ENCODE assay signal across 35 cellular contexts in genomic region chr3:95237783-95238182, GRCh38.
DNase-seq lines count a peak whose midpoint lies in the region; ATAC-seq, FAIRE-seq and TF ChIP-seq lines count a peak whose summit lies in the region.
"Had no signal": no experiment of that assay in that cellular context is flagged by ENCODE, and none has a peak within 500 bp of the region (broad histone marks: within the 10 kb centered on the region; RNA-seq: fewer than 3 reads in every experiment).

No MANE protein-coding gene starts in this region.

- H3K9ac ChIP-seq in HepG2 (ENCODE audit: insufficient read depth, low read depth, low read length) (no peak overlapping the region), OCI-LY3 (ENCODE audit: low read length) (no peak overlapping the region), H1 (replicated peaks in 1 of 4; ENCODE audit: extremely low read depth in 1 of 4, low read depth in 3 of 4, low read length in 3 of 4) (no peak overlapping the region)
- H3K9ac ChIP-seq: BLaER1; BLaER1 treated with 17β-estradiol and CSF1 and Interleukin-3, amounts not matched to agents 10 nM and 100 nM had no signal

- no peak overlapping the region for H2BK15ac ChIP-seq in H1 (ENCODE audit: low read length)

- no peak for DNase-seq in HepG2 (ENCODE audit: low spot score)
- no peak for DNase-seq in right lobe of liver
- no peak for DNase-seq in PC-9
- no peak for DNase-seq in H1 (ENCODE audit: low read depth in 1 of 2, low spot score in 2 of 2)
- no peak for DNase-seq in AG08396 (ENCODE audit: low spot score)
- DNase-seq in Kasumi-1 (lab: John Stamatoyannopoulos, UW), result no peak
- DNase-seq: 8988T; ACHN; AML-193; BE2C; C1 segment of cervical spinal cord; Caco-2; Calu3; CD4-positive, alpha-beta memory T cell; CD4-positive, alpha-beta T cell; CD4-positive, CD25-positive, alpha-beta regulatory T cell; CD8-positive, alpha-beta memory T cell; CD8-positive, alpha-beta T cell; COR-L47; DMS 273 treated with DMSO at 0.1 percent for 48 hours; DMS153; DMS53; DMS79; DMS79 treated with DMSO at 0.1 percent for 48 hours; DND-41; EL had no signal

- no peak overlapping the region for H3K14ac ChIP-seq in H1 (ENCODE audit: insufficient read length)

- no peaks in the 10 kb centered on the region for H3K79me1 ChIP-seq in H1 (ENCODE audit: low read depth, low read length)

- FAIRE-seq in HepG2 (lab: Jason Lieb, UNC) (no peak), H1 (lab: Jason Lieb, UNC) (no peak)
- FAIRE-seq: A204.1, A549, D721Med had no signal

- H3K79me2 ChIP-seq in HepG2 (ENCODE audit: insufficient read depth, low read length) (no peaks in the 10 kb centered on the region), OCI-LY3 (ENCODE audit: low read length) (no peaks in the 10 kb centered on the region), PC-9 (ENCODE audit: low read depth) (no peaks in the 10 kb centered on the region), H1 (ENCODE audit: control insufficient read depth in 1 of 2, insufficient read depth in 2 of 2, low read length in 2 of 2) (no peaks in the 10 kb centered on the region)

- H3K9me2 ChIP-seq in PC-9 (ENCODE audit: insufficient read depth), result no peaks in the 10 kb centered on the region

- TF ChIP-seq EP300 in HepG2 (IDR thresholded peaks at IDR 0.05; ENCODE audit: low read depth in 2 of 2, low read length in 2 of 2), result no peak
- no peak for TF ChIP-seq EP300 in HepG2 (CRISPR knock-in tag; IDR thresholded peaks at IDR 0.05; ENCODE audit: borderline replicate concordance)
- TF ChIP-seq EP300 in H1 (IDR thresholded peaks at IDR 0.05; ENCODE audit: borderline replicate concordance in 1 of 2, low read depth in 2 of 2, low read length in 2 of 2), result no peak

- H3K27ac ChIP-seq in HepG2 (ENCODE audit: extremely low read length, insufficient read depth, low read length) (no peak overlapping the region), right lobe of liver (no peak overlapping the region), OCI-LY3 (ENCODE audit: low read length) (no peak overlapping the region), PC-9 (no peak overlapping the region), H1 (ENCODE audit: low read depth, low read length) (no peak overlapping the region)
- H3K27ac ChIP-seq: 22Rv1; A549; BLaER1; BLaER1 treated with 17β-estradiol and CSF1 and Interleukin-3, amounts not matched to agents 10 nM and 100 nM; C4-2B had no signal

- POLR2A ChIA-PET in HepG2 (lab: Yijun Ruan, JAX), result no interaction called here
- POLR2A ChIA-PET in PC-9 (lab: Charles Lee; ENCODE audit: unreplicated experiment), result no interaction called here
- POLR2A ChIA-PET in H1 (lab: Charles Lee; ENCODE audit: partially characterized antibody), result no interaction called here

- no peak for TF ChIP-seq CTCF in HepG2 (CRISPR knock-in tag; IDR thresholded peaks at IDR 0.05)
- no peak for TF ChIP-seq CTCF in right lobe of liver (IDR thresholded peaks at IDR 0.05)
- TF ChIP-seq CTCF in OCI-LY3 (IDR thresholded peaks at IDR 0.05; ENCODE audit: low read depth, low read length), result no peak
- no peak for TF ChIP-seq CTCF in PC-9 (conservative IDR thresholded peaks at IDR 0.05)
- TF ChIP-seq CTCF in H1 (IDR thresholded peaks at IDR 0.05; ENCODE audit: control extremely low read depth in 1 of 3, insufficient read depth in 1 of 3, low read depth in 1 of 3, low read length in 3 of 3), result no peak

- no peak for TF ChIP-seq RAD21 in HepG2 (CRISPR knock-in tag; IDR thresholded peaks at IDR 0.05)
- no peak for TF ChIP-seq RAD21 in H1 (IDR thresholded peaks at IDR 0.05 in 1 of 2, conservative IDR thresholded peaks at IDR 0.05 in 1 of 2; ENCODE audit: low read depth in 2 of 2, low read length in 2 of 2)

- H3K4me1 ChIP-seq in HepG2 (ENCODE audit: insufficient read depth, low read length), result no peaks in the 10 kb centered on the region
- no peaks in the 10 kb centered on the region for H3K4me1 ChIP-seq in right lobe of liver
- H3K4me1 ChIP-seq in OCI-LY3 (ENCODE audit: low read length), result peaks cover 11% of the 10 kb centered on the region
- H3K4me1 ChIP-seq in PC-9 (replicated peaks; ENCODE audit: insufficient read depth), result no peaks in the 10 kb centered on the region
- H3K4me1 ChIP-seq in H1 (replicated peaks in 1 of 4; ENCODE audit: control insufficient read depth in 3 of 4, insufficient read depth in 4 of 4, low read length in 3 of 4), result no peaks in the 10 kb centered on the region
- H3K4me1 ChIP-seq: A549; BE2C; BLaER1; BLaER1 treated with 17β-estradiol and CSF1 and Interleukin-3, amounts not matched to agents 10 nM and 100 nM; Caco-2 had no signal

- H4K8ac ChIP-seq in H1 (ENCODE audit: extremely low read depth, insufficient read depth, low read length), result no peak overlapping the region

- H2AFZ ChIP-seq in HepG2 (ENCODE audit: low read length) (no peak overlapping the region), OCI-LY3 (ENCODE audit: low read depth, low read length) (no peak overlapping the region), PC-9 (peak overlapping the region; percentile 20; the same call in 1 of the 2 replicates), H1 (ENCODE audit: low read length) (no peak overlapping the region)

- H4K91ac ChIP-seq in H1 (replicated peaks; ENCODE audit: insufficient read length, low read length), result no peak overlapping the region

- 0% methylated on average over 2 of the region's 2 CpGs for WGBS in HepG2 (ENCODE audit: low lambda C conversion rate)
- WGBS in right lobe of liver (ENCODE audit: insufficient coverage, low coverage, low lambda C conversion rate, missing lambda C conversion rate), result 33% methylated on average over 2 of the region's 2 CpGs
- WGBS in H1 (ENCODE audit: extremely low coverage in 1 of 2, insufficient coverage in 1 of 2, insufficient read length in 1 of 2, insufficient replicate concordance in 2 of 2, low coverage in 1 of 2, low lambda C conversion rate in 2 of 2, missing lambda C conversion rate in 1 of 2), 2 experiments, result 50% methylated on average over 2 of the region's 2 CpGs; no CpG with 5 or more reads in 1 of the 2 experiments

- H3K9me3 ChIP-seq in HepG2 (ENCODE audit: low read length), result no peaks in the 10 kb centered on the region
- H3K9me3 ChIP-seq in right lobe of liver, result no peaks in the 10 kb centered on the region
- no peaks in the 10 kb centered on the region for H3K9me3 ChIP-seq in OCI-LY3 (ENCODE audit: insufficient read depth, low read length)
- no peaks in the 10 kb centered on the region for H3K9me3 ChIP-seq in PC-9 (ENCODE audit: insufficient read depth, low read depth)
- H3K9me3 ChIP-seq in H1 (ENCODE audit: insufficient read depth in 2 of 2, low read depth in 1 of 2, low read length in 1 of 2), result no peaks in the 10 kb centered on the region
- H3K9me3 ChIP-seq: A549; BE2C; BLaER1; BLaER1 treated with 17β-estradiol and CSF1 and Interleukin-3, amounts not matched to agents 10 nM and 100 nM; Caco-2 had no signal

- H3K27me3 ChIP-seq in HepG2 (ENCODE audit: control insufficient read depth in 1 of 2, insufficient read depth in 2 of 2, low read length in 2 of 2) (no peaks in the 10 kb centered on the region), right lobe of liver (no peaks in the 10 kb centered on the region), OCI-LY3 (ENCODE audit: low read depth, low read length) (no peaks in the 10 kb centered on the region), PC-9 (ENCODE audit: insufficient read depth, low read depth) (no peaks in the 10 kb centered on the region), H1 (replicated peaks in 1 of 4; ENCODE audit: control insufficient read depth in 3 of 4, extremely low read depth in 1 of 4, insufficient read depth in 3 of 4, low read length in 3 of 4) (no peaks in the 10 kb centered on the region)
- H3K27me3 ChIP-seq: BE2C; BLaER1; BLaER1 treated with 17β-estradiol and CSF1 and Interleukin-3, amounts not matched to agents 10 nM and 100 nM had no signal

- no peak overlapping the region for H2BK120ac ChIP-seq in H1 (replicated peaks; ENCODE audit: low read depth, low read length)

- H3K36me3 ChIP-seq in HepG2 (replicated peaks in 1 of 2; ENCODE audit: control insufficient read depth in 1 of 2, insufficient read depth in 2 of 2, low read length in 2 of 2), result no peaks in the 10 kb centered on the region
- no peaks in the 10 kb centered on the region for H3K36me3 ChIP-seq in right lobe of liver
- no peaks in the 10 kb centered on the region for H3K36me3 ChIP-seq in OCI-LY3 (replicated peaks; ENCODE audit: low read depth, low read length)
- H3K36me3 ChIP-seq in PC-9 (ENCODE audit: low read depth), result no peaks in the 10 kb centered on the region
- no peaks in the 10 kb centered on the region for H3K36me3 ChIP-seq in H1 (ENCODE audit: control insufficient read depth in 2 of 4, insufficient read depth in 4 of 4, low read length in 3 of 4)
- H3K36me3 ChIP-seq: BE2C; BLaER1; BLaER1 treated with 17β-estradiol and CSF1 and Interleukin-3, amounts not matched to agents 10 nM and 100 nM had no signal

- H2BK12ac ChIP-seq in H1 (ENCODE audit: low read depth, low read length), result no peak overlapping the region

- H3K4ac ChIP-seq in H1 (replicated peaks; ENCODE audit: insufficient read length, low read depth, low read length), result no peak overlapping the region

- CTCF ChIA-PET in HepG2 (lab: Yijun Ruan, JAX; ENCODE audit: low intra/inter-chr PET ratio, low total read pairs), result no interaction called here
- CTCF ChIA-PET in PC-9 (lab: Charles Lee), result no interaction called here
- CTCF ChIA-PET in H1 (lab: Charles Lee; ENCODE audit: partially characterized antibody), result no interaction called here

- H4K20me1 ChIP-seq in HepG2 (ENCODE audit: insufficient read depth, low read length), result no peaks in the 10 kb centered on the region
- H4K20me1 ChIP-seq in OCI-LY3 (ENCODE audit: insufficient read depth, low read length), result no peaks in the 10 kb centered on the region
- no peaks in the 10 kb centered on the region for H4K20me1 ChIP-seq in PC-9 (ENCODE audit: insufficient read depth)
- H4K20me1 ChIP-seq in H1 (replicated peaks in 1 of 2; ENCODE audit: control insufficient read depth in 1 of 2, insufficient read depth in 2 of 2, low read length in 2 of 2), result no peaks in the 10 kb centered on the region
- H4K20me1 ChIP-seq: BLaER1; BLaER1 treated with 17β-estradiol and CSF1 and Interleukin-3, amounts not matched to agents 10 nM and 100 nM had no signal

- H2AK5ac ChIP-seq in H1 (ENCODE audit: low read depth, low read length), result no peak overlapping the region

- H3F3A ChIP-seq in PC-9 (ENCODE audit: insufficient read depth, low read depth), result no peaks in the 10 kb centered on the region

- BruUV-seq in HepG2 (replicated peaks; lab: Mats Ljungman, UMichigan) (no TSS peak), PC-9 (replicated peaks; lab: Mats Ljungman, UMichigan) (no TSS peak)

- H3K23me2 ChIP-seq in H1 (ENCODE audit: low read depth, low read length), result no peaks in the 10 kb centered on the region

- no peak for ATAC-seq in HepG2
- ATAC-seq in right lobe of liver, result no peak
- ATAC-seq in HG02571 (IDR thresholded peaks at IDR 0.05; ENCODE audit: unreplicated experiment), result no peak
- ATAC-seq: A549; CD8-positive, alpha-beta T cell had no signal

- no peak overlapping the region for H3K4me2 ChIP-seq in HepG2 (ENCODE audit: low read depth, low read length)
- H3K4me2 ChIP-seq in OCI-LY3 (ENCODE audit: low read length), result peak overlapping the region; percentile 11
- no peak overlapping the region for H3K4me2 ChIP-seq in PC-9
- H3K4me2 ChIP-seq in H1 (ENCODE audit: insufficient read depth in 1 of 2, low read depth in 2 of 2, low read length in 2 of 2), result no peak overlapping the region
- H3K4me2 ChIP-seq: A549; BLaER1; BLaER1 treated with 17β-estradiol and CSF1 and Interleukin-3, amounts not matched to agents 10 nM and 100 nM had no signal

- TF ChIP-seq POLR2A in HepG2 (IDR thresholded peaks at IDR 0.05; ENCODE audit: insufficient read depth in 1 of 2, low read depth in 2 of 2, low read length in 2 of 2), result no peak
- no peak for TF ChIP-seq POLR2A in right lobe of liver (IDR thresholded peaks at IDR 0.05)
- TF ChIP-seq POLR2A in H1 (IDR thresholded peaks at IDR 0.05; ENCODE audit: control extremely low read depth in 1 of 2, low read depth in 2 of 2, low read length in 2 of 2), result no peak

- H2BK5ac ChIP-seq in H1 (ENCODE audit: low read depth, low read length), result no peak overlapping the region

- H3K4me3 ChIP-seq in HepG2 (replicated peaks in 1 of 3; ENCODE audit: insufficient read depth in 1 of 3, low read depth in 2 of 3, low read length in 3 of 3) (no peak overlapping the region), right lobe of liver (no peak overlapping the region), OCI-LY3 (ENCODE audit: low read length) (no peak overlapping the region), PC-9 (no peak overlapping the region), H1 (ENCODE audit: extremely low read depth in 1 of 4, insufficient read depth in 2 of 4, low read depth in 3 of 4, low read length in 4 of 4) (no peak overlapping the region)
- H3K4me3 ChIP-seq: A549; BLaER1; BLaER1 treated with 17β-estradiol and CSF1 and Interleukin-3, amounts not matched to agents 10 nM and 100 nM had no signal

- in situ Hi-C loops in HepG2 (cut with HindIII; ENCODE audit: extremely low pct_ligation_motif_present, low pct_unique_long_range_greater_than_20kb), result no loop called here

- intact Hi-C loops in HepG2 (cut with micrococcal nuclease; ENCODE audit: unreplicated experiment), result no loop called here
- intact Hi-C loops in right lobe of liver (cut with DNase I), result no loop called here
- intact Hi-C loops in PC-9 (cut with micrococcal nuclease; ENCODE audit: unreplicated experiment), result no loop called here

- no peak overlapping the region for H3K23ac ChIP-seq in H1 (ENCODE audit: insufficient read length)

- H3K18ac ChIP-seq in H1 (ENCODE audit: extremely low read depth, low read length), result no peak overlapping the region

- no peak overlapping the region for H3K56ac ChIP-seq in H1 (replicated peaks; ENCODE audit: insufficient read length, low read depth, low read length)

- H4K5ac ChIP-seq in H1 (ENCODE audit: insufficient read length, low read depth, low read length), result no peak overlapping the region

- no peak overlapping the region for H2BK20ac ChIP-seq in H1 (ENCODE audit: low read length)
